Comparison of ENCODE assay signal across 8 cellular contexts in the genomic region with DNA sequence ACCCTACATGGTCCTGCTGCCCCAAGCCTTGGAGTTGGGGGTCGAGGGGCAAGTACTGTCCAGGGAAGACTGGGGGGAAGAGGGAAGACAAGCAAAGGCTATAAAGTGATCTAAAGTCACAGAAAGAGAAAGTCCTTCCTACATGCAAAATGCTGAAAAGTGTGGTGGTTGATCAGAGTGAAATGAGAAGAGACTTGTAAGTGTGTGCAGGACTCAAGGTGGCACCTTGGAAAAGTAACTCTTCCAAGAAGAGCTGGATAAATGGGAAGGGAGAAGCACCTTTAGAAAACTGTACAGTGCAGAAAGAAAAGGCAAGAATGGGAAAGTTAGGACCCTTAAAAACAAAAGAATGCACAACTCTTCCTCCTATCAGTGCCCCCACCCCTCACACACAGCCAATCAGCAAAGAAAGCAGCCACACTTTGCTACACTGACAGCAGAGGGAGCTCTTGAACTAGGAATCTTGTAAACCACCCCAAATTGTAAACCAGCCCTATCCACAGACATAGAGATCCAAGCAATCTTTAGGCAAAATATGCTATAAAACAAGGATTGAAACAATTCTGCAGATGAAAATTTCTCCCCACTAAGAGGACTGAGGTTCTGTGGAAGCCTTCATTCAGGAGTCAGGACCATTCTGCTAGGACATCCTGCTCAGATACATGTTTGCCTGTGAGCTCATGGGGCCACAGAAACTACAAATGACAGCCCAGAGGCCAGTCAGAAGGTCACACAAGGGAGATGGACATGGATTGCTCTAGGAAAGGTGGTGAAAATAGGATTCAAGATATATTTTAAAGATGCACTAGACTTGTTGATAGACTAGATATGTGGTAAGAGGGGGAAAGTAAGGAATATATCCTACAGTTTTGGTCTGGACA.
DNase-seq lines count a peak whose midpoint lies in the region; ATAC-seq and TF ChIP-seq lines count a peak whose summit lies in the region.

No MANE protein-coding gene starts in this region.

- no peak overlapping the region for H3K4me3 ChIP-seq in astrocyte of the spinal cord (ENCODE audit: low read depth, low read length)

- in situ Hi-C loops in astrocyte of the spinal cord (cut with HindIII; ENCODE audit: low sequenced_read_pairs) = no loop called here

- ATAC-seq in GM18498 (IDR thresholded peaks at IDR 0.05; ENCODE audit: unreplicated experiment) = no peak

- peak; percentile 35 for TF ChIP-seq CTCF in astrocyte of the spinal cord (IDR thresholded peaks at IDR 0.05; ENCODE audit: low read depth, low read length)

- DNase-seq in NCI-H524 (lab: John Stamatoyannopoulos, UW) (peak; percentile 3 to 40), NCI-H524 treated with DMSO at 0.1 percent for 48 hours (lab: John Stamatoyannopoulos, UW) (no peak), HCEC 1CT (peak; percentile 24), NCI-H526 (lab: John Stamatoyannopoulos, UW) (peak; percentile 6 to 64), astrocyte of the spinal cord (ENCODE audit: low read depth, low spot score) (no peak), kidney glomerular epithelial cell (lab: John Stamatoyannopoulos, UW) (peak; percentile 49), SW 1271 (lab: John Stamatoyannopoulos, UW) (no peak)

Comparison
In these comparisons a context has a peak if more than half of its experiments do, and no peak if none do; other contexts are left out.
1. DNase-seq: peak in NCI-H524 (2 of 2), HCEC 1CT (single experiment), NCI-H526 (2 of 2) and kidney glomerular epithelial cell (single experiment); none in NCI-H524 treated with DMSO at 0.1 percent for 48 hours (single experiment), astrocyte of the spinal cord (single experiment) and SW 1271 (0 of 2).